8 cellular contexts compared by ENCODE assay signal in genomic region chrX:109732319-109732779, GRCh38. TPM values are rescaled to one million over a fixed set of nuclear protein-coding genes. Genes with fewer than 3 reads are reported as not detected.
A peak's percentile ranks its signal among the peaks of the same experiment; 100 is the strongest.
DNase-seq lines count a peak whose midpoint lies in the region; FAIRE-seq and TF ChIP-seq lines count a peak whose summit lies in the region.

No MANE protein-coding gene starts in this region.

- DNase-seq in GM06990 (ENCODE audit: extremely low read depth, insufficient read length): peak; percentile 30
- peak; percentile 61 for DNase-seq in GM23248
- DNase-seq in M059J (ENCODE audit: low read depth): peak; percentile 69
- DNase-seq in activated CD4-positive, alpha-beta T cell treated with anti-CD3 and anti-CD28 coated beads, Interleukin-2, amount 50 U/mL, for 4 hours: peak; percentile 3 to 5
- DNase-seq in esophagus squamous epithelium (lab: John Stamatoyannopoulos, UW): no peak
- no peak for DNase-seq in nephron progenitor cell
- no peak for DNase-seq in HTR-8/SVneo (ENCODE audit: insufficient read length, low spot score)
- no peak for DNase-seq in GM19240 (ENCODE audit: insufficient read length, low spot score)

- peak in 2 of 4 donors; percentile 9 to 10 for TF ChIP-seq POLR2A in esophagus squamous epithelium (IDR thresholded peaks at IDR 0.05)

- no peaks in the 10 kb centered on the region for H3K27me3 Mint-ChIP-seq in nephron progenitor cell (ENCODE audit: low read depth, poor library complexity)

- no peak for FAIRE-seq in HTR-8/SVneo (lab: Jason Lieb, UNC)

- peak overlapping the region; percentile 93 for H3K9ac ChIP-seq in GM23248

- intact Hi-C loops in esophagus squamous epithelium (cut with DNase I): no loop called here

- H3K4me2 ChIP-seq in GM23248 (ENCODE audit: unreplicated experiment): peak overlapping the region; percentile 78

- no peaks in the 10 kb centered on the region for H3K36me3 ChIP-seq in GM06990 (ENCODE audit: control insufficient read depth, insufficient read depth, low read length)
- no peaks in the 10 kb centered on the region for H3K36me3 ChIP-seq in GM23248 (ENCODE audit: low read depth)
- no peaks in the 10 kb centered on the region for H3K36me3 ChIP-seq in esophagus squamous epithelium

- H3K36me3 Mint-ChIP-seq in nephron progenitor cell (ENCODE audit: low read depth): peaks cover 32% of the 10 kb centered on the region

- H2AFZ ChIP-seq in GM23248: peak overlapping the region; percentile 84

- WGBS in GM23248 (ENCODE audit: low coverage in 1 of 2, low lambda C conversion rate in 2 of 2, missing lambda C conversion rate in 2 of 2), 2 experiments: 0 to 3% methylated on average over 6 to 14 of the region's 14 CpGs
- WGBS in esophagus squamous epithelium, 2 donors: 0 to 33% methylated on average over 2 to 14 of the region's 14 CpGs

- H3K4me1 ChIP-seq in GM23248 (ENCODE audit: insufficient read depth): peaks cover 14% of the 10 kb centered on the region
- H3K4me1 ChIP-seq in esophagus squamous epithelium: peaks cover 0 to 35% (median 0%) of the 10 kb centered on the region in 3 donors

- peaks cover 23% of the 10 kb centered on the region for H3K9me3 Mint-ChIP-seq in nephron progenitor cell

- H4K20me1 ChIP-seq in GM23248 (ENCODE audit: insufficient read depth): no peaks in the 10 kb centered on the region

- H3K4me3 ChIP-seq in GM06990 (replicated peaks; ENCODE audit: low read depth, low read length) (peak overlapping the region; percentile 89), GM23248 (peak overlapping the region; percentile 95), esophagus squamous epithelium (peak overlapping the region; percentile 63 to 78 (median 70))

- peak overlapping the region; percentile 99 for H3K27ac Mint-ChIP-seq in nephron progenitor cell

- H3F3A ChIP-seq in GM23248 (ENCODE audit: insufficient read depth): peaks cover 23% of the 10 kb centered on the region

- H3K9me2 ChIP-seq in GM23248 (ENCODE audit: insufficient read depth): no peaks in the 10 kb centered on the region

- TF ChIP-seq CTCF in GM06990 (IDR thresholded peaks at IDR 0.05; ENCODE audit: insufficient read depth, low read length, poor library complexity, severe bottlenecking) (no peak), esophagus squamous epithelium (IDR thresholded peaks at IDR 0.05) (no peak), nephron progenitor cell (IDR thresholded peaks at IDR 0.05) (no peak)

- H3K4me3 Mint-ChIP-seq in nephron progenitor cell: peak overlapping the region; percentile 98

- H3K27me3 ChIP-seq in GM06990 (replicated peaks; ENCODE audit: control insufficient read depth, insufficient read depth, low read length) (no peaks in the 10 kb centered on the region), GM23248 (replicated peaks; ENCODE audit: insufficient read depth) (no peaks in the 10 kb centered on the region), esophagus squamous epithelium (no peaks in the 10 kb centered on the region)

- H3K27ac ChIP-seq in GM23248 (peak overlapping the region; percentile 80), esophagus squamous epithelium (peak overlapping the region; percentile 86 to 91 (median 88))

- in situ Hi-C loops in GM23248 (cut with MboI): no loop called here

- peaks cover 57% of the 10 kb centered on the region for H3K79me2 ChIP-seq in GM23248 (ENCODE audit: insufficient read depth)

- H3K9me3 ChIP-seq in GM23248 (ENCODE audit: low read depth): no peaks in the 10 kb centered on the region
- H3K9me3 ChIP-seq in esophagus squamous epithelium: no peaks in the 10 kb centered on the region

- peaks cover 50% of the 10 kb centered on the region for H3K4me1 Mint-ChIP-seq in nephron progenitor cell

RNA-seq across cellular contexts. Expression of gene ACSL4, which starts 0.7 kb away (rescaled TPM):
- 68.2 and 81.7 TPM in 2 replicates for total RNA-seq in GM23248 (2014; rRNA removed; shearing (Covaris generic))
- polyA plus RNA-seq in GM23248 (2016; fragmentation: Nextera tagmentation; extraction: Ambion mirVana): 33.2 and 33.9 TPM in 2 replicates
- 107 and 142 TPM in 2 replicates for total RNA-seq in M059J (2014; rRNA removed; shearing (Covaris generic))
- 10 to 100 TPM; 11.6 to 48.1 (median 33.4) TPM for total RNA-seq in esophagus squamous epithelium

Comparison
In these comparisons a context has a peak if more than half of its experiments do, and no peak if none do; other contexts are left out.
1. DNase-seq: peak in GM06990 (single experiment), GM23248 (single experiment), M059J (single experiment) and activated CD4-positive, alpha-beta T cell treated with anti-CD3 and anti-CD28 coated beads, Interleukin-2, amount 50 U/mL, for 4 hours (2 of 2); none in esophagus squamous epithelium (single experiment), nephron progenitor cell (single experiment), HTR-8/SVneo (single experiment) and GM19240 (single experiment).
2. Peak in every context shown above with its lines, with median percentiles within 50 percentile points of each other: H3K4me3 ChIP-seq.